Comparison of ENCODE assay signal across 1 cellular context in the genomic region with DNA sequence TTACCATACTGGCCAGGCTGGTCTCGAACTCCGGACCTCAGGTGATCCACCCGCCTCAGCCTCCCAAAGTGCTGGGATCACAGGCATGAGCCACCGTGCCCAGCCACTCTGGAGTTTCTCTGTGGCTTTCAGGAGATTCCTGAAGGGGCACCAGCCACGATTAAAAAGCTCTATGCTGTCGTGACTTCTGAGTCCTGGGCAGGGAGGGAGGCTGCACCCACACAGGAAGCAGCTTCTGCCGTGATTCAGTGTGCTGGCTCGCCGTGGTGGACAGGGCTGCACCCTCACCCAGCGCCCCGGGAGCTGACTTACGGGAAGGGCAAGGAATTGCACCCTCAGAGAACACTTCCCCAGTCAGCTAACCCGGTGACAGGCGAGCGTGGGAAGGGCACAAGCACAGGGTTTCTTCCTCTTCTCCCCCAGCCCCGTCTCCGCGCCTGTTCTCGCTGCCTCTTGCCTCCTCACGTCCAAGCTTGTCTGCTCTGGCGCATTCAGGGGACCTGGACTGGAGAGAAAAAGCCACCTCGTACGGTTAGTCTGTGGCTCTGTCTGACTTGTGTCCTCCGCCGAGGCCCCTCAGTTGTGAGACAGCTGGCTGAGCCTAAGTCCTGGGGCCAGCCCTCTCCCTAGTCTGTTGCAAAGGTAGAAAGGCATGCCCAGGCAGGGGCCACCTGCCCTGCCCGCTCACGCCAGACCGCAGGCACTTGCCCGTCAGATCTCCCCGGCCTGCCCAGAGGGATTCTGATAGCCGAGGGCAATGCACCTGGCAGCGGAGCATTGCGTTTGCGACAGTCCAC.
TF ChIP-seq lines count a peak whose summit lies in the region.

No MANE protein-coding gene starts in this region.

TF ChIP-seq in HepG2, 621 proteins besides CTCF, POLR2A, EP300 and RAD21 (continued from another document and continues in another):
- TF ChIP-seq, protein P1, sequence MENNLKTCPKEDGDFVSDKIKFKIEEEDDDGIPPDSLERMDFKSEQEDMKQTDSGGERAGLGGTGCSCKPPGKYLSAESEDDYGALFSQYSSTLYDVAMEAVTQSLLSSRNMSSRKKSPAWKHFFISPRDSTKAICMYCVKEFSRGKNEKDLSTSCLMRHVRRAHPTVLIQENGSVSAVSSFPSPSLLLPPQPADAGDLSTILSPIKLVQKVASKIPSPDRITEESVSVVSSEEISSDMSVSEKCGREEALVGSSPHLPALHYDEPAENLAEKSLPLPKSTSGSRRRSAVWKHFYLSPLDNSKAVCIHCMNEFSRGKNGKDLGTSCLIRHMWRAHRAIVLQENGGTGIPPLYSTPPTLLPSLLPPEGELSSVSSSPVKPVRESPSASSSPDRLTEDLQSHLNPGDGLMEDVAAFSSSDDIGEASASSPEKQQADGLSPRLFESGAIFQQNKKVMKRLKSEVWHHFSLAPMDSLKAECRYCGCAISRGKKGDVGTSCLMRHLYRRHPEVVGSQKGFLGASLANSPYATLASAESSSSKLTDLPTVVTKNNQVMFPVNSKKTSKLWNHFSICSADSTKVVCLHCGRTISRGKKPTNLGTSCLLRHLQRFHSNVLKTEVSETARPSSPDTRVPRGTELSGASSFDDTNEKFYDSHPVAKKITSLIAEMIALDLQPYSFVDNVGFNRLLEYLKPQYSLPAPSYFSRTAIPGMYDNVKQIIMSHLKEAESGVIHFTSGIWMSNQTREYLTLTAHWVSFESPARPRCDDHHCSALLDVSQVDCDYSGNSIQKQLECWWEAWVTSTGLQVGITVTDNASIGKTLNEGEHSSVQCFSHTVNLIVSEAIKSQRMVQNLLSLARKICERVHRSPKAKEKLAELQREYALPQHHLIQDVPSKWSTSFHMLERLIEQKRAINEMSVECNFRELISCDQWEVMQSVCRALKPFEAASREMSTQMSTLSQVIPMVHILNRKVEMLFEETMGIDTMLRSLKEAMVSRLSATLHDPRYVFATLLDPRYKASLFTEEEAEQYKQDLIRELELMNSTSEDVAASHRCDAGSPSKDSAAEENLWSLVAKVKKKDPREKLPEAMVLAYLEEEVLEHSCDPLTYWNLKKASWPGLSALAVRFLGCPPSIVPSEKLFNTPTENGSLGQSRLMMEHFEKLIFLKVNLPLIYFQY (CRISPR knock-in tag; IDR thresholded peaks at IDR 0.05; ENCODE audit: borderline replicate concordance), result peak; percentile 6; the same call in 1 of the 2 replicates
- TF ChIP-seq, protein P2, sequence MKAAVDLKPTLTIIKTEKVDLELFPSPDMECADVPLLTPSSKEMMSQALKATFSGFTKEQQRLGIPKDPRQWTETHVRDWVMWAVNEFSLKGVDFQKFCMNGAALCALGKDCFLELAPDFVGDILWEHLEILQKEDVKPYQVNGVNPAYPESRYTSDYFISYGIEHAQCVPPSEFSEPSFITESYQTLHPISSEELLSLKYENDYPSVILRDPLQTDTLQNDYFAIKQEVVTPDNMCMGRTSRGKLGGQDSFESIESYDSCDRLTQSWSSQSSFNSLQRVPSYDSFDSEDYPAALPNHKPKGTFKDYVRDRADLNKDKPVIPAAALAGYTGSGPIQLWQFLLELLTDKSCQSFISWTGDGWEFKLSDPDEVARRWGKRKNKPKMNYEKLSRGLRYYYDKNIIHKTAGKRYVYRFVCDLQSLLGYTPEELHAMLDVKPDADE (CRISPR knock-in tag; IDR thresholded peaks at IDR 0.05), result no peak; the same call in 1 of the 2 replicates
- no peak for TF ChIP-seq ZNF615 (CRISPR knock-in tag; IDR thresholded peaks at IDR 0.05; ENCODE audit: borderline replicate concordance)
- peak; percentile 20; the same call in 1 of the 2 replicates for TF ChIP-seq ZNF83 (CRISPR knock-in tag; IDR thresholded peaks at IDR 0.05; ENCODE audit: borderline replicate concordance)
- no peak for TF ChIP-seq SRSF1 (optimal IDR thresholded peaks at IDR 0.05; ENCODE audit: low read depth, low read length)
- TF ChIP-seq ZNF296 (CRISPR knock-in tag; conservative IDR thresholded peaks at IDR 0.05), result no peak
- peak; percentile 44; the same call in 1 of the 2 replicates for TF ChIP-seq FOXC1 (CRISPR knock-in tag; IDR thresholded peaks at IDR 0.05; ENCODE audit: borderline replicate concordance)
- TF ChIP-seq ZNF572 (CRISPR knock-in tag; IDR thresholded peaks at IDR 0.05), result no peak
- TF ChIP-seq, protein P3, sequence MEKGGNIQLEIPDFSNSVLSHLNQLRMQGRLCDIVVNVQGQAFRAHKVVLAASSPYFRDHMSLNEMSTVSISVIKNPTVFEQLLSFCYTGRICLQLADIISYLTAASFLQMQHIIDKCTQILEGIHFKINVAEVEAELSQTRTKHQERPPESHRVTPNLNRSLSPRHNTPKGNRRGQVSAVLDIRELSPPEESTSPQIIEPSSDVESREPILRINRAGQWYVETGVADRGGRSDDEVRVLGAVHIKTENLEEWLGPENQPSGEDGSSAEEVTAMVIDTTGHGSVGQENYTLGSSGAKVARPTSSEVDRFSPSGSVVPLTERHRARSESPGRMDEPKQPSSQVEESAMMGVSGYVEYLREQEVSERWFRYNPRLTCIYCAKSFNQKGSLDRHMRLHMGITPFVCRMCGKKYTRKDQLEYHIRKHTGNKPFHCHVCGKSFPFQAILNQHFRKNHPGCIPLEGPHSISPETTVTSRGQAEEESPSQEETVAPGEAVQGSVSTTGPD (CRISPR knock-in tag; IDR thresholded peaks at IDR 0.05), result no peak; the same call in 1 of the 2 replicates
- TF ChIP-seq PAX8 (CRISPR knock-in tag; IDR thresholded peaks at IDR 0.05; ENCODE audit: borderline replicate concordance), result 0 out of 2 replicates have a peak, but pooled peaks have one; percentile 31
- TF ChIP-seq, protein P4, sequence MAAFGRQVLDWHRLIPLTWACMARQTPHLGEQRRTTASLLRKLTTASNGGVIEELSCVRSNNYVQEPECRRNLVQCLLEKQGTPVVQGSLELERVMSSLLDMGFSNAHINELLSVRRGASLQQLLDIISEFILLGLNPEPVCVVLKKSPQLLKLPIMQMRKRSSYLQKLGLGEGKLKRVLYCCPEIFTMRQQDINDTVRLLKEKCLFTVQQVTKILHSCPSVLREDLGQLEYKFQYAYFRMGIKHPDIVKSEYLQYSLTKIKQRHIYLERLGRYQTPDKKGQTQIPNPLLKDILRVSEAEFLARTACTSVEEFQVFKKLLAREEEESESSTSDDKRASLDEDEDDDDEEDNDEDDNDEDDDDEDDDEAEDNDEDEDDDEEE (CRISPR knock-in tag; IDR thresholded peaks at IDR 0.05), result no peak
- TF ChIP-seq RBAK (CRISPR knock-in tag; IDR thresholded peaks at IDR 0.05), result 0 out of 2 replicates have a peak, but pooled peaks have one; percentile 32
- peak; percentile 13; the same call in 1 of the 2 replicates for TF ChIP-seq EED (CRISPR knock-in tag; IDR thresholded peaks at IDR 0.05)
- TF ChIP-seq ZFY (CRISPR knock-in tag; IDR thresholded peaks at IDR 0.05), result peak; percentile 50; the same call in 1 of the 2 replicates
- TF ChIP-seq MATR3 (CRISPR knock-in tag; IDR thresholded peaks at IDR 0.05), result no peak
- TF ChIP-seq RARA (CRISPR knock-in tag; IDR thresholded peaks at IDR 0.05), result no peak
- TF ChIP-seq, protein P5, sequence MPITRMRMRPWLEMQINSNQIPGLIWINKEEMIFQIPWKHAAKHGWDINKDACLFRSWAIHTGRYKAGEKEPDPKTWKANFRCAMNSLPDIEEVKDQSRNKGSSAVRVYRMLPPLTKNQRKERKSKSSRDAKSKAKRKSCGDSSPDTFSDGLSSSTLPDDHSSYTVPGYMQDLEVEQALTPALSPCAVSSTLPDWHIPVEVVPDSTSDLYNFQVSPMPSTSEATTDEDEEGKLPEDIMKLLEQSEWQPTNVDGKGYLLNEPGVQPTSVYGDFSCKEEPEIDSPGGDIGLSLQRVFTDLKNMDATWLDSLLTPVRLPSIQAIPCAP (CRISPR knock-in tag; IDR thresholded peaks at IDR 0.05; ENCODE audit: low read depth), result no peak
- no peak for TF ChIP-seq ARNT (IDR thresholded peaks at IDR 0.05)
- TF ChIP-seq ZMYM2 (CRISPR knock-in tag; IDR thresholded peaks at IDR 0.05), result 0 out of 2 replicates have a peak, but pooled peaks have one; percentile 76
- no peak for TF ChIP-seq TARDBP (CRISPR knock-in tag; IDR thresholded peaks at IDR 0.05)
- no peak for TF ChIP-seq ZSCAN30 (CRISPR knock-in tag; IDR thresholded peaks at IDR 0.05)
- TF ChIP-seq, protein P6, sequence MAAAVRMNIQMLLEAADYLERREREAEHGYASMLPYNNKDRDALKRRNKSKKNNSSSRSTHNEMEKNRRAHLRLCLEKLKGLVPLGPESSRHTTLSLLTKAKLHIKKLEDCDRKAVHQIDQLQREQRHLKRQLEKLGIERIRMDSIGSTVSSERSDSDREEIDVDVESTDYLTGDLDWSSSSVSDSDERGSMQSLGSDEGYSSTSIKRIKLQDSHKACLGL (CRISPR knock-in tag; IDR thresholded peaks at IDR 0.05), result no peak; the same call in none of the 2 replicates
- peak; percentile 95 for TF ChIP-seq TP53 (CRISPR knock-in tag; conservative IDR thresholded peaks at IDR 0.05)
- TF ChIP-seq, protein P7, sequence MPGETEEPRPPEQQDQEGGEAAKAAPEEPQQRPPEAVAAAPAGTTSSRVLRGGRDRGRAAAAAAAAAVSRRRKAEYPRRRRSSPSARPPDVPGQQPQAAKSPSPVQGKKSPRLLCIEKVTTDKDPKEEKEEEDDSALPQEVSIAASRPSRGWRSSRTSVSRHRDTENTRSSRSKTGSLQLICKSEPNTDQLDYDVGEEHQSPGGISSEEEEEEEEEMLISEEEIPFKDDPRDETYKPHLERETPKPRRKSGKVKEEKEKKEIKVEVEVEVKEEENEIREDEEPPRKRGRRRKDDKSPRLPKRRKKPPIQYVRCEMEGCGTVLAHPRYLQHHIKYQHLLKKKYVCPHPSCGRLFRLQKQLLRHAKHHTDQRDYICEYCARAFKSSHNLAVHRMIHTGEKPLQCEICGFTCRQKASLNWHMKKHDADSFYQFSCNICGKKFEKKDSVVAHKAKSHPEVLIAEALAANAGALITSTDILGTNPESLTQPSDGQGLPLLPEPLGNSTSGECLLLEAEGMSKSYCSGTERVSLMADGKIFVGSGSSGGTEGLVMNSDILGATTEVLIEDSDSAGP (CRISPR knock-in tag; IDR thresholded peaks at IDR 0.05; ENCODE audit: borderline replicate concordance), result no peak
- TF ChIP-seq, protein P8, sequence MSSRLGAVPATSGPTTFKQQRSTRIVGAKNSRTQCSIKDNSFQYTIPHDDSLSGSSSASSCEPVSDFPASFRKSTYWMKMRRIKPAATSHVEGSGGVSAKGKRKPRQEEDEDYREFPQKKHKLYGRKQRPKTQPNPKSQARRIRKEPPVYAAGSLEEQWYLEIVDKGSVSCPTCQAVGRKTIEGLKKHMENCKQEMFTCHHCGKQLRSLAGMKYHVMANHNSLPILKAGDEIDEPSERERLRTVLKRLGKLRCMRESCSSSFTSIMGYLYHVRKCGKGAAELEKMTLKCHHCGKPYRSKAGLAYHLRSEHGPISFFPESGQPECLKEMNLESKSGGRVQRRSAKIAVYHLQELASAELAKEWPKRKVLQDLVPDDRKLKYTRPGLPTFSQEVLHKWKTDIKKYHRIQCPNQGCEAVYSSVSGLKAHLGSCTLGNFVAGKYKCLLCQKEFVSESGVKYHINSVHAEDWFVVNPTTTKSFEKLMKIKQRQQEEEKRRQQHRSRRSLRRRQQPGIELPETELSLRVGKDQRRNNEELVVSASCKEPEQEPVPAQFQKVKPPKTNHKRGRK (CRISPR knock-in tag; IDR thresholded peaks at IDR 0.05), result no peak
- TF ChIP-seq, protein P9, sequence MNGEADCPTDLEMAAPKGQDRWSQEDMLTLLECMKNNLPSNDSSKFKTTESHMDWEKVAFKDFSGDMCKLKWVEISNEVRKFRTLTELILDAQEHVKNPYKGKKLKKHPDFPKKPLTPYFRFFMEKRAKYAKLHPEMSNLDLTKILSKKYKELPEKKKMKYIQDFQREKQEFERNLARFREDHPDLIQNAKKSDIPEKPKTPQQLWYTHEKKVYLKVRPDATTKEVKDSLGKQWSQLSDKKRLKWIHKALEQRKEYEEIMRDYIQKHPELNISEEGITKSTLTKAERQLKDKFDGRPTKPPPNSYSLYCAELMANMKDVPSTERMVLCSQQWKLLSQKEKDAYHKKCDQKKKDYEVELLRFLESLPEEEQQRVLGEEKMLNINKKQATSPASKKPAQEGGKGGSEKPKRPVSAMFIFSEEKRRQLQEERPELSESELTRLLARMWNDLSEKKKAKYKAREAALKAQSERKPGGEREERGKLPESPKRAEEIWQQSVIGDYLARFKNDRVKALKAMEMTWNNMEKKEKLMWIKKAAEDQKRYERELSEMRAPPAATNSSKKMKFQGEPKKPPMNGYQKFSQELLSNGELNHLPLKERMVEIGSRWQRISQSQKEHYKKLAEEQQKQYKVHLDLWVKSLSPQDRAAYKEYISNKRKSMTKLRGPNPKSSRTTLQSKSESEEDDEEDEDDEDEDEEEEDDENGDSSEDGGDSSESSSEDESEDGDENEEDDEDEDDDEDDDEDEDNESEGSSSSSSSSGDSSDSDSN (CRISPR knock-in tag; IDR thresholded peaks at IDR 0.05), result peak; percentile 94
- TF ChIP-seq ZNF335 (CRISPR knock-in tag; IDR thresholded peaks at IDR 0.05), result peak; percentile 5; the same call in 1 of the 2 replicates
- TF ChIP-seq, protein P10, sequence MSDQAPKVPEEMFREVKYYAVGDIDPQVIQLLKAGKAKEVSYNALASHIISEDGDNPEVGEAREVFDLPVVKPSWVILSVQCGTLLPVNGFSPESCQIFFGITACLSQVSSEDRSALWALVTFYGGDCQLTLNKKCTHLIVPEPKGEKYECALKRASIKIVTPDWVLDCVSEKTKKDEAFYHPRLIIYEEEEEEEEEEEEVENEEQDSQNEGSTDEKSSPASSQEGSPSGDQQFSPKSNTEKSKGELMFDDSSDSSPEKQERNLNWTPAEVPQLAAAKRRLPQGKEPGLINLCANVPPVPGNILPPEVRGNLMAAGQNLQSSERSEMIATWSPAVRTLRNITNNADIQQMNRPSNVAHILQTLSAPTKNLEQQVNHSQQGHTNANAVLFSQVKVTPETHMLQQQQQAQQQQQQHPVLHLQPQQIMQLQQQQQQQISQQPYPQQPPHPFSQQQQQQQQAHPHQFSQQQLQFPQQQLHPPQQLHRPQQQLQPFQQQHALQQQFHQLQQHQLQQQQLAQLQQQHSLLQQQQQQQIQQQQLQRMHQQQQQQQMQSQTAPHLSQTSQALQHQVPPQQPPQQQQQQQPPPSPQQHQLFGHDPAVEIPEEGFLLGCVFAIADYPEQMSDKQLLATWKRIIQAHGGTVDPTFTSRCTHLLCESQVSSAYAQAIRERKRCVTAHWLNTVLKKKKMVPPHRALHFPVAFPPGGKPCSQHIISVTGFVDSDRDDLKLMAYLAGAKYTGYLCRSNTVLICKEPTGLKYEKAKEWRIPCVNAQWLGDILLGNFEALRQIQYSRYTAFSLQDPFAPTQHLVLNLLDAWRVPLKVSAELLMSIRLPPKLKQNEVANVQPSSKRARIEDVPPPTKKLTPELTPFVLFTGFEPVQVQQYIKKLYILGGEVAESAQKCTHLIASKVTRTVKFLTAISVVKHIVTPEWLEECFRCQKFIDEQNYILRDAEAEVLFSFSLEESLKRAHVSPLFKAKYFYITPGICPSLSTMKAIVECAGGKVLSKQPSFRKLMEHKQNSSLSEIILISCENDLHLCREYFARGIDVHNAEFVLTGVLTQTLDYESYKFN (CRISPR knock-in tag; conservative IDR thresholded peaks at IDR 0.05), result no peak
- TF ChIP-seq PCBP1 (IDR thresholded peaks at IDR 0.05; ENCODE audit: borderline replicate concordance, low read depth, low read length), result no peak
- no peak; the same call in 1 of the 2 replicates for TF ChIP-seq ZNF136 (CRISPR knock-in tag; IDR thresholded peaks at IDR 0.05; ENCODE audit: low read depth)
- TF ChIP-seq BRCA1 (CRISPR knock-in tag; IDR thresholded peaks at IDR 0.05), result no peak
- no peak for TF ChIP-seq TGIF2 (CRISPR knock-in tag; IDR thresholded peaks at IDR 0.05)
- TF ChIP-seq HNRNPK (IDR thresholded peaks at IDR 0.05; ENCODE audit: low read depth, low read length, poor library complexity, severe bottlenecking), result no peak
- TF ChIP-seq, protein P11, sequence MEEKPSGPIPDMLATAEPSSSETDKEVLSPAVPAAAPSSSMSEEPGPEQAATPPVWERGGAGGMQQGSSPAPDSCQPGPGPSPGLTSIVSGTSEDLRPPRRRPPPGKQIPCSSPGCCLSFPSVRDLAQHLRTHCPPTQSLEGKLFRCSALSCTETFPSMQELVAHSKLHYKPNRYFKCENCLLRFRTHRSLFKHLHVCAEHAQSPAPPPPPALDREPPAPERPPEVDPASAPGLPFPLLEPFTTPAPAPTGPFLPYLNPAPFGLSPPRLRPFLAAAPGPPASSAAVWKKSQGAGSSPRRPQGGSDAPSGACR (CRISPR knock-in tag; IDR thresholded peaks at IDR 0.05), result no peak; the same call in 1 of the 2 replicates
- TF ChIP-seq HMG20A (CRISPR knock-in tag; IDR thresholded peaks at IDR 0.05; ENCODE audit: borderline replicate concordance), result no peak
- TF ChIP-seq ZNF326 (CRISPR knock-in tag; IDR thresholded peaks at IDR 0.05; ENCODE audit: borderline replicate concordance), result no peak
